1 cellular context compared by ENCODE assay signal in the genomic region with DNA sequence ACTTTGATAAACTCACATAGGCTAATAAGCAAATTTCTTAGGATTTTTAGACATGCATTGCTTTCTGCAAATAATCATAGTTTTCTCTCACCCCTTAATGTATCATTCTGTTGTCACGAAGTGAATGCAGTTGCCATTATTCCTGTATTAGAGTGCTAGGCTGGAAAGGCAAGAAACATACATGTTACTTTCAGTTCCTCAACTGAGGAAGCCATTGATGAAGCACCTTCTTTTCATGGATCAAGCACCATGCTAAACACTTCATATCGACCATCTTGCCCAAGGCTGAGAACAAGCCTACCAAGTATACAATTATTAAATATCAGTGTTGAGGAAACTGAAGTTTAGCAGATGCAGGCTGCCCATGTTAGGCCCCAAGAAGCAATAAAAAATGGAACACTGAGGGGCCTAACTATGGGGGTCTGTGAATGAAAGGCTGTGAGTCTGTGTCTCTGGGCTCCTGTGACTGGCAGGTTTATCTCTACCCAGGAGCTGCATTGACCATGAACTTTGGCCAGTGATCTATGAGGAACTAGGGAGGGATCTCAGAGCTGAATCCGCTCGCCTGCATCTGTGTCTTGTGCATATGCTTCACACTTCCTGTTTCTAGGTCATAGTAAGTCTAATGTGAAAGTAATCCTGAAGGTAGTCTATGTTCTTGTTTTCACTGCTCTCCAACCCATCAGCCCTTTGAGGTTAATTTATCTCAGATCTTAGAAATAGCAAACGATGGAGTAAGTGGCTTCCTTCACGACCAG.
TF ChIP-seq lines count a peak whose summit lies in the region.

No MANE protein-coding gene starts in this region.

TF ChIP-seq in WTC11, 78 proteins besides CTCF, POLR2A, EP300 and RAD21 (continued from another document):
- TF ChIP-seq, protein P1, sequence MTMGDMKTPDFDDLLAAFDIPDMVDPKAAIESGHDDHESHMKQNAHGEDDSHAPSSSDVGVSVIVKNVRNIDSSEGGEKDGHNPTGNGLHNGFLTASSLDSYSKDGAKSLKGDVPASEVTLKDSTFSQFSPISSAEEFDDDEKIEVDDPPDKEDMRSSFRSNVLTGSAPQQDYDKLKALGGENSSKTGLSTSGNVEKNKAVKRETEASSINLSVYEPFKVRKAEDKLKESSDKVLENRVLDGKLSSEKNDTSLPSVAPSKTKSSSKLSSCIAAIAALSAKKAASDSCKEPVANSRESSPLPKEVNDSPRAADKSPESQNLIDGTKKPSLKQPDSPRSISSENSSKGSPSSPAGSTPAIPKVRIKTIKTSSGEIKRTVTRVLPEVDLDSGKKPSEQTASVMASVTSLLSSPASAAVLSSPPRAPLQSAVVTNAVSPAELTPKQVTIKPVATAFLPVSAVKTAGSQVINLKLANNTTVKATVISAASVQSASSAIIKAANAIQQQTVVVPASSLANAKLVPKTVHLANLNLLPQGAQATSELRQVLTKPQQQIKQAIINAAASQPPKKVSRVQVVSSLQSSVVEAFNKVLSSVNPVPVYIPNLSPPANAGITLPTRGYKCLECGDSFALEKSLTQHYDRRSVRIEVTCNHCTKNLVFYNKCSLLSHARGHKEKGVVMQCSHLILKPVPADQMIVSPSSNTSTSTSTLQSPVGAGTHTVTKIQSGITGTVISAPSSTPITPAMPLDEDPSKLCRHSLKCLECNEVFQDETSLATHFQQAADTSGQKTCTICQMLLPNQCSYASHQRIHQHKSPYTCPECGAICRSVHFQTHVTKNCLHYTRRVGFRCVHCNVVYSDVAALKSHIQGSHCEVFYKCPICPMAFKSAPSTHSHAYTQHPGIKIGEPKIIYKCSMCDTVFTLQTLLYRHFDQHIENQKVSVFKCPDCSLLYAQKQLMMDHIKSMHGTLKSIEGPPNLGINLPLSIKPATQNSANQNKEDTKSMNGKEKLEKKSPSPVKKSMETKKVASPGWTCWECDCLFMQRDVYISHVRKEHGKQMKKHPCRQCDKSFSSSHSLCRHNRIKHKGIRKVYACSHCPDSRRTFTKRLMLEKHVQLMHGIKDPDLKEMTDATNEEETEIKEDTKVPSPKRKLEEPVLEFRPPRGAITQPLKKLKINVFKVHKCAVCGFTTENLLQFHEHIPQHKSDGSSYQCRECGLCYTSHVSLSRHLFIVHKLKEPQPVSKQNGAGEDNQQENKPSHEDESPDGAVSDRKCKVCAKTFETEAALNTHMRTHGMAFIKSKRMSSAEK (CRISPR knock-in tag; IDR thresholded peaks at IDR 0.05; ENCODE audit: borderline replicate concordance), result no peak
- TF ChIP-seq, protein P2, sequence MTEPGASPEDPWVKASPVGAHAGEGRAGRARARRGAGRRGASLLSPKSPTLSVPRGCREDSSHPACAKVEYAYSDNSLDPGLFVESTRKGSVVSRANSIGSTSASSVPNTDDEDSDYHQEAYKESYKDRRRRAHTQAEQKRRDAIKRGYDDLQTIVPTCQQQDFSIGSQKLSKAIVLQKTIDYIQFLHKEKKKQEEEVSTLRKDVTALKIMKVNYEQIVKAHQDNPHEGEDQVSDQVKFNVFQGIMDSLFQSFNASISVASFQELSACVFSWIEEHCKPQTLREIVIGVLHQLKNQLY (CRISPR knock-in tag; IDR thresholded peaks at IDR 0.05), result no peak
- TF ChIP-seq NFYB (CRISPR knock-in tag; conservative IDR thresholded peaks at IDR 0.05; ENCODE audit: low read depth), result no peak
- no peak for TF ChIP-seq ZNF396 (CRISPR knock-in tag; IDR thresholded peaks at IDR 0.05; ENCODE audit: borderline replicate concordance)
- TF ChIP-seq NFATC4 (CRISPR knock-in tag; IDR thresholded peaks at IDR 0.05), result no peak
- no peak for TF ChIP-seq TEAD1 (CRISPR knock-in tag; IDR thresholded peaks at IDR 0.05)
